22 cellular contexts compared by ENCODE assay signal in genomic region chr17:5297245-5297644, GRCh38. TPM values are rescaled to one million over a fixed set of nuclear protein-coding genes. Genes with fewer than 3 reads are reported as not detected.
DNase-seq lines count a peak whose midpoint lies in the region; ATAC-seq and TF ChIP-seq lines count a peak whose summit lies in the region.
"Had no signal": no experiment of that assay in that cellular context is flagged by ENCODE, and none has a peak within 500 bp of the region (broad histone marks: within the 10 kb centered on the region; RNA-seq: fewer than 3 reads in every experiment).

No MANE protein-coding gene starts in this region.

- DNase-seq in activated T-cell treated with anti-CD3 and anti-CD28 coated beads, Interleukin-2, amount 50 U/mL, for 72 hours, result no peak
- DNase-seq in activated T-cell treated with anti-CD3 and anti-CD28 coated beads for 4 hours (no peak), Ammon's horn (ENCODE audit: low spot score) (no peak), DMS53 (lab: John Stamatoyannopoulos, UW) (no peak)
- DNase-seq in central memory CD8-positive, alpha-beta T cell (ENCODE audit: low spot score in 2 of 2), result no peak
- no peak for DNase-seq in naive thymus-derived CD8-positive, alpha-beta T cell
- DNase-seq: activated CD4-positive, alpha-beta T cell treated with anti-CD3 and anti-CD28 coated beads, Interleukin-2, amount 10 ng/mL, durations not matched to agents 24 days and 14 days; activated CD8-positive, alpha-beta memory T cell treated with anti-CD3 and anti-CD28 coated beads, Interleukin-2, amount 50 U/mL, for 48 hours; activated naive CD4-positive, alpha-beta T cell; aorta; DMS79; effector CD8-positive, alpha-beta T cell; head of caudate nucleus; immature natural killer cell; NCI-H2029 treated with DMSO at 0.1 percent for 48 hours; NCI-H446 treated with DMSO at 0.1 percent for 48 hours; NK-92 treated with Interleukin-12 subunit alpha and Interleukin-12 subunit beta, amount 100 ng/mL, for 24 hours; testis had no signal

- H3K4me1 Mint-ChIP-seq in activated T-cell treated with anti-CD3 and anti-CD28 coated beads, Interleukin-2, amount 50 U/mL, for 72 hours (ENCODE audit: low read depth), result peaks cover 21% of the 10 kb centered on the region
- peaks cover 41% of the 10 kb centered on the region for H3K4me1 Mint-ChIP-seq in central memory CD8-positive, alpha-beta T cell
- peaks cover 17 to 50% (median 42%) of the 10 kb centered on the region in 4 donors for H3K4me1 Mint-ChIP-seq in naive thymus-derived CD8-positive, alpha-beta T cell
- H3K4me1 Mint-ChIP-seq: neural progenitor cell had no signal

- no peaks in the 10 kb centered on the region for H3K27me3 Mint-ChIP-seq in activated T-cell treated with anti-CD3 and anti-CD28 coated beads, Interleukin-2, amount 50 U/mL, for 72 hours (ENCODE audit: low read depth)
- no peaks in the 10 kb centered on the region for H3K27me3 Mint-ChIP-seq in central memory CD8-positive, alpha-beta T cell
- no peaks in the 10 kb centered on the region for H3K27me3 Mint-ChIP-seq in naive thymus-derived CD8-positive, alpha-beta T cell
- H3K27me3 Mint-ChIP-seq: activated CD4-positive, alpha-beta T cell treated with anti-CD3 and anti-CD28 coated beads, Interleukin-2, amount 10 ng/mL, durations not matched to agents 24 days and 14 days had no signal

- peaks cover 0 to 1% of the 10 kb centered on the region in 2 donors for H3K9me3 Mint-ChIP-seq in activated T-cell treated with anti-CD3 and anti-CD28 coated beads, Interleukin-2, amount 50 U/mL, for 72 hours
- no peaks in the 10 kb centered on the region for H3K9me3 Mint-ChIP-seq in central memory CD8-positive, alpha-beta T cell
- H3K9me3 Mint-ChIP-seq in naive thymus-derived CD8-positive, alpha-beta T cell, result no peaks in the 10 kb centered on the region
- H3K9me3 Mint-ChIP-seq: immature natural killer cell had no signal

- TF ChIP-seq CTCF in LNCAP (IDR thresholded peaks at IDR 0.05), result peak; percentile 43

- POLR2A ChIA-PET in naive thymus-derived CD8-positive, alpha-beta T cell (lab: Charles Lee), result interaction anchor here (0.5 to 1.1 kb wide), 2 partner anchors 14 to 378 kb away, joined by 3 read pairs; no protein-coding TSS in a partner anchor

- no peak overlapping the region for H3K4me3 Mint-ChIP-seq in activated T-cell treated with anti-CD3 and anti-CD28 coated beads, Interleukin-2, amount 50 U/mL, for 72 hours
- no peak overlapping the region for H3K4me3 Mint-ChIP-seq in central memory CD8-positive, alpha-beta T cell
- no peak overlapping the region for H3K4me3 Mint-ChIP-seq in naive thymus-derived CD8-positive, alpha-beta T cell
- H3K4me3 Mint-ChIP-seq: activated CD4-positive, alpha-beta T cell treated with anti-CD3 and anti-CD28 coated beads, Interleukin-2, amount 10 ng/mL, durations not matched to agents 24 days and 14 days; immature natural killer cell; neural progenitor cell had no signal

- H3K27ac Mint-ChIP-seq in activated T-cell treated with anti-CD3 and anti-CD28 coated beads, Interleukin-2, amount 50 U/mL, for 72 hours, result peak overlapping the region; percentile 43
- peak overlapping the region; percentile 42 for H3K27ac Mint-ChIP-seq in central memory CD8-positive, alpha-beta T cell (ENCODE audit: low read depth)
- H3K27ac Mint-ChIP-seq in naive thymus-derived CD8-positive, alpha-beta T cell, result peak overlapping the region in 6 of 10 donors; percentile 11 to 38 (median 29)
- H3K27ac Mint-ChIP-seq: activated CD4-positive, alpha-beta T cell treated with anti-CD3 and anti-CD28 coated beads, Interleukin-2, amount 10 ng/mL, durations not matched to agents 24 days and 14 days; neural progenitor cell had no signal

- H3K36me3 Mint-ChIP-seq in activated T-cell treated with anti-CD3 and anti-CD28 coated beads, Interleukin-2, amount 50 U/mL, for 72 hours (ENCODE audit: insufficient read depth in 2 of 2), result peaks cover 2 to 3% of the 10 kb centered on the region in 2 donors
- peaks cover 17% of the 10 kb centered on the region for H3K36me3 Mint-ChIP-seq in central memory CD8-positive, alpha-beta T cell (ENCODE audit: insufficient read depth)
- peaks cover 0 to 40% (median 0%) of the 10 kb centered on the region in 3 donors for H3K36me3 Mint-ChIP-seq in naive thymus-derived CD8-positive, alpha-beta T cell

- no peak for ATAC-seq in activated T-cell treated with anti-CD3 and anti-CD28 coated beads, Interleukin-2, amount 50 U/mL, for 72 hours (replicated peaks in 1 of 2)
- no peak for ATAC-seq in central memory CD8-positive, alpha-beta T cell (replicated peaks; ENCODE audit: extremely low read depth, poor library complexity, severe bottlenecking)
- ATAC-seq in naive thymus-derived CD8-positive, alpha-beta T cell, result no peak
- no peak for ATAC-seq in GM18909 (IDR thresholded peaks at IDR 0.05; ENCODE audit: poor library complexity, unreplicated experiment)
- ATAC-seq: K562 had no signal

RNA-seq across cellular contexts. Expression of gene RABEP1, which starts 15.2 kb away (rescaled TPM):
- 10 to 100 TPM; 39.1 to 43.2 TPM for total RNA-seq in activated T-cell treated with anti-CD3 and anti-CD28 coated beads, Interleukin-2, amount 50 U/mL, for 72 hours
- total RNA-seq in naive thymus-derived CD8-positive, alpha-beta T cell, result 10 to 100 TPM; 57.3 to 58.6 TPM
- polyA plus RNA-seq in naive thymus-derived CD8-positive, alpha-beta T cell, result 10 to 100 TPM; 23.5 to 32.7 (median 31.3) TPM
